29 cellular contexts compared by ENCODE assay signal in the genomic region with DNA sequence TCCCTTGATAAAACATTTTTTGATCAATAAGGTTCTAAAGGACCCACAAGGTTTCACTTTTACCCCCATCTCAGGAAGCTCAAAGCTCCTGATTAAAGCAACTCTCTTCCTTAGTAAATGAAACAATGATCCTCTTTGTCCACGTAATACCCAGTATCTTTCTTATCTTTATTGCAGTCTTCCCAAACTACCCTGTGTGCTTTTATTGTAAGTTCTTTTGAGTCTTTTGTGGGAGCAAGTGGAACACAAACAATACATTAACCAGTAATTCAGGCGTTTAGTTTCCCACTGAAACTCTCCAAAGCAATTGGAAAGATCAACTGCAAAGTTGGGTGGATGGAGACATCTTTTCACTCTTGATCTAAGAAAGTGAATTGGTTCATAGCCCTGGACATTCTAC.
"Had no signal": no experiment of that assay in that cellular context is flagged by ENCODE, and none has a peak within 500 bp of the region (broad histone marks: within the 10 kb centered on the region; RNA-seq: fewer than 3 reads in every experiment).

No MANE protein-coding gene starts in this region.

- DNase-seq: activated B cell treated with CpG ODN at 0.5 μM for 24 hours; activated CD4-positive, alpha-beta memory T cell treated with anti-CD3 and anti-CD28 coated beads, Interleukin-2, amount 10 ng/mL, durations not matched to agents 7 days and 5 days; activated CD4-positive, alpha-beta T cell treated with anti-CD3 and anti-CD28 coated beads for 1 hour; activated CD4-positive, alpha-beta T cell treated with anti-CD3 and anti-CD28 coated beads, Interleukin-2, amount 10 ng/mL, durations not matched to agents 7 days and 5 days; activated gamma-delta T cell; activated naive CD4-positive, alpha-beta T cell treated with anti-CD3 and anti-CD28 coated beads for 36 hours; activated T-cell treated with anti-CD3 and anti-CD28 coated beads for 4 hours; activated T-cell treated with anti-CD3 and anti-CD28 coated beads, Interleukin-2, amount 50 U/mL, for 48 hours; amygdala; NCI-H1092; NCI-H1417; NCI-H1930; NCI-H2107; NCI-H2171 treated with DMSO at 0.1 percent for 48 hours; NCI-H226; NCI-H774; OCI-M1; RPMI8226; SJCRH30; SW 1271 had no signal

- FAIRE-seq: astrocyte had no signal

- H3K27me3 ChIP-seq: SJCRH30 had no signal

- H3K27ac Mint-ChIP-seq: activated B cell treated with CpG ODN at 0.5 μM for 24 hours; activated CD4-positive, alpha-beta memory T cell treated with anti-CD3 and anti-CD28 coated beads, Interleukin-2, amount 10 ng/mL, durations not matched to agents 7 days and 5 days; activated CD4-positive, alpha-beta T cell treated with anti-CD3 and anti-CD28 coated beads, Interleukin-2, amount 10 ng/mL, durations not matched to agents 7 days and 5 days; activated naive CD4-positive, alpha-beta T cell treated with anti-CD3 and anti-CD28 coated beads for 36 hours; activated naive CD8-positive, alpha-beta T cell; activated T-helper 17 cell treated with anti-CD3 and anti-CD28 coated beads, Interleukin-2, amount 50 U/mL, for 72 hours; T-helper 1 cell treated with Interleukin-12 subunit alpha and Interleukin-12 subunit beta and Interleukin-4 antibody, amounts not matched to agents 30 μg/mL and 1 μg/mL, for 36 hours had no signal

- H3K36me3 ChIP-seq: SJCRH30 had no signal

- H3K9me3 Mint-ChIP-seq: activated CD4-positive, alpha-beta memory T cell treated with anti-CD3 and anti-CD28 coated beads, Interleukin-2, amount 10 ng/mL, durations not matched to agents 7 days and 5 days; activated CD4-positive, alpha-beta T cell treated with anti-CD3 and anti-CD28 coated beads, Interleukin-2, amount 10 ng/mL, durations not matched to agents 7 days and 5 days; central memory CD8-positive, alpha-beta T cell; T-helper 1 cell treated with Interleukin-12 subunit alpha and Interleukin-12 subunit beta and Interleukin-4 antibody, amounts not matched to agents 30 μg/mL and 1 μg/mL, for 36 hours had no signal

- H3K9me3 ChIP-seq: SJCRH30 had no signal

- ATAC-seq: activated T-helper 17 cell treated with anti-CD3 and anti-CD28 coated beads, Interleukin-2, amount 50 U/mL, for 72 hours; Panc1; SK-N-SH treated with all-trans-retinoic acid at 6 μM for 48 hours had no signal

- H3K4me3 Mint-ChIP-seq: activated B cell treated with CpG ODN at 0.5 μM for 24 hours; activated CD4-positive, alpha-beta memory T cell treated with anti-CD3 and anti-CD28 coated beads, Interleukin-2, amount 10 ng/mL, durations not matched to agents 7 days and 5 days; activated CD4-positive, alpha-beta T cell treated with anti-CD3 and anti-CD28 coated beads, Interleukin-2, amount 10 ng/mL, durations not matched to agents 7 days and 5 days; activated naive CD4-positive, alpha-beta T cell treated with anti-CD3 and anti-CD28 coated beads for 36 hours; activated naive CD8-positive, alpha-beta T cell; activated T-helper 17 cell treated with anti-CD3 and anti-CD28 coated beads, Interleukin-2, amount 50 U/mL, for 72 hours; brain; central memory CD8-positive, alpha-beta T cell; T-helper 1 cell treated with Interleukin-12 subunit alpha and Interleukin-12 subunit beta and Interleukin-4 antibody, amounts not matched to agents 30 μg/mL and 1 μg/mL, for 36 hours had no signal

- H3K4me2 ChIP-seq: KMS-11 had no signal

- H3K4me3 ChIP-seq: SJCRH30 had no signal

- H3K36me3 Mint-ChIP-seq: activated naive CD8-positive, alpha-beta T cell; brain had no signal

- H3K27ac ChIP-seq: KMS-11 had no signal

- H3K9ac ChIP-seq: KMS-11 had no signal

- H3K27me3 Mint-ChIP-seq: activated B cell treated with CpG ODN at 0.5 μM for 24 hours, brain had no signal

- H3K4me1 Mint-ChIP-seq: activated B cell treated with CpG ODN at 0.5 μM for 24 hours; activated CD4-positive, alpha-beta memory T cell treated with anti-CD3 and anti-CD28 coated beads, Interleukin-2, amount 10 ng/mL, durations not matched to agents 7 days and 5 days; activated CD4-positive, alpha-beta T cell treated with anti-CD3 and anti-CD28 coated beads, Interleukin-2, amount 10 ng/mL, durations not matched to agents 7 days and 5 days; activated T-helper 17 cell treated with anti-CD3 and anti-CD28 coated beads, Interleukin-2, amount 50 U/mL, for 72 hours; brain; central memory CD8-positive, alpha-beta T cell had no signal
